18 cellular contexts compared by ENCODE assay signal in genomic region chr3:60588806-60589205, GRCh38.
DNase-seq lines count a peak whose midpoint lies in the region; ATAC-seq, FAIRE-seq and TF ChIP-seq lines count a peak whose summit lies in the region.
"Had no signal": no experiment of that assay in that cellular context is flagged by ENCODE, and none has a peak within 500 bp of the region (broad histone marks: within the 10 kb centered on the region; RNA-seq: fewer than 3 reads in every experiment).

No MANE protein-coding gene starts in this region.

- peaks cover 19% of the 10 kb centered on the region for H3K4me1 ChIP-seq in RWPE2 (ENCODE audit: insufficient read depth, poor library complexity, severe bottlenecking)

- H3K36me3 ChIP-seq in RWPE2 (ENCODE audit: low read depth): no peaks in the 10 kb centered on the region

- peak overlapping the region; percentile 23 for H3K27ac ChIP-seq in RWPE2 (ENCODE audit: poor library complexity, severe bottlenecking)

- DNase-seq in ACHN (peak; percentile 15), H54 (ENCODE audit: insufficient read length, low spot score) (no peak), RWPE2 (ENCODE audit: low spot score) (peak; percentile 61), fibroblast of mammary gland (ENCODE audit: low read depth) (peak; percentile 77), KBM-7 (no peak), NCI-H2171 (lab: John Stamatoyannopoulos, UW) (no peak), GDM1 (lab: John Stamatoyannopoulos, UW) (no peak)
- DNase-seq: activated CD4-positive, CD25-positive, alpha-beta regulatory T cell treated with anti-CD3 and anti-CD28 coated beads, Interleukin-2, amount 50 U/mL, for 72 hours; natural killer cell; NCI-H1694 treated with DMSO at 0.1 percent for 48 hours; NCI-H510A; RPMI8226; stimulated activated CD4-positive, alpha-beta T cell treated with anti-CD3 and anti-CD28 coated beads, Interleukin-12 subunit alpha, Interleukin-12 subunit beta, amount 100 ng/mL, for 4 hours; stimulated activated naive CD8-positive, alpha-beta T cell treated with anti-CD3 and anti-CD28 coated beads, Interleukin-15, amount 100 ng/mL, for 72 hours had no signal

- TF ChIP-seq CTCF in RWPE2 (IDR thresholded peaks at IDR 0.05; ENCODE audit: poor library complexity, severe bottlenecking) (no peak), fibroblast of mammary gland (conservative IDR thresholded peaks at IDR 0.05; ENCODE audit: control insufficient read depth, insufficient read depth, low read depth, low read length) (no peak)

- in situ Hi-C loops in ACHN (cut with HindIII; ENCODE audit: low pct_ligation_motif_present, low pct_unique_long_range_greater_than_20kb, low sequenced_read_pairs): no loop called here
- in situ Hi-C loops in KBM-7 (cut with MboI; ENCODE audit: low pct_unique_long_range_greater_than_20kb, low sequenced_read_pairs): no loop called here

- H3K4me3 ChIP-seq in RWPE2 (ENCODE audit: severe bottlenecking) (no peak overlapping the region), fibroblast of mammary gland (ENCODE audit: control insufficient read depth, low read depth, low read length) (no peak overlapping the region)
- H3K4me3 ChIP-seq: lung had no signal

- peak; percentile 98 for ATAC-seq in RWPE2 (ENCODE audit: low read depth)
- no peak for ATAC-seq in HG03108 (IDR thresholded peaks at IDR 0.05; ENCODE audit: unreplicated experiment)
- ATAC-seq: natural killer cell; stimulated activated naive CD8-positive, alpha-beta T cell treated with anti-CD3 and anti-CD28 coated beads, Interleukin-15, amount 100 ng/mL, for 72 hours had no signal

- no peaks in the 10 kb centered on the region for H3K27me3 ChIP-seq in RWPE2 (ENCODE audit: insufficient read depth, poor library complexity, severe bottlenecking)

- TF ChIP-seq POLR2A in H54 (IDR thresholded peaks at IDR 0.05; ENCODE audit: low read depth, low read length): no peak

- FAIRE-seq in H54 (lab: Jason Lieb, UNC): peak; percentile 91
- FAIRE-seq: D721Med, GM18507 had no signal

- H3K9me3 ChIP-seq in RWPE2 (ENCODE audit: severe bottlenecking): no peaks in the 10 kb centered on the region

Comparison
In these comparisons a context has a peak if more than half of its experiments do, and no peak if none do; other contexts are left out.
1. DNase-seq: peak in ACHN (single experiment), RWPE2 (single experiment) and fibroblast of mammary gland (single experiment); none in H54 (single experiment), KBM-7 (single experiment), NCI-H2171 (single experiment) and GDM1 (single experiment).